In genomic region chr1:5820026-5820421, GRCh38 we compare ENCODE assay signal across 20 cellular contexts.
"Had no signal": no experiment of that assay in that cellular context is flagged by ENCODE, and none has a peak within 500 bp of the region (broad histone marks: within the 10 kb centered on the region; RNA-seq: fewer than 3 reads in every experiment).

No MANE protein-coding gene starts in this region.

- ATAC-seq: K562 had no signal

- H3K4me1 Mint-ChIP-seq: IgD-negative memory B cell had no signal

- H3K4me1 ChIP-seq: SJSA1 had no signal

- H3K27me3 ChIP-seq: SJSA1 had no signal

- H3K36me3 ChIP-seq: SJSA1 had no signal

- FAIRE-seq: K562, RCC 7860 had no signal

- DNase-seq: Kasumi-1, MM.1S, NCI-H1092 treated with DMSO at 0.1 percent for 48 hours, NCI-H1436, NCI-H187, NCI-H2081 treated with DMSO at 0.1 percent for 48 hours, NCI-H226, NCI-H446, NCI-H524 treated with DMSO at 0.1 percent for 48 hours, NCI-H69, NCI-H774, Right ventricle myocardium superior, RPMI8226, SIG-M5 had no signal

- H3K9ac ChIP-seq: KMS-11 had no signal

- H3K4me3 ChIP-seq: K562, SJSA1, SK-N-MC had no signal

- H3K4me3 Mint-ChIP-seq: IgD-negative memory B cell had no signal

- H3K4me2 ChIP-seq: KMS-11 had no signal

- H3K27ac Mint-ChIP-seq: IgD-negative memory B cell had no signal

- H3K9me3 ChIP-seq: SJSA1 had no signal

- H3K27ac ChIP-seq: KMS-11, SJSA1, SK-N-MC had no signal

- H3K36me3 Mint-ChIP-seq: IgD-negative memory B cell had no signal
